11 cellular contexts compared by ENCODE assay signal in genomic region chr3:169390741-169391300, GRCh38.
DNase-seq lines count a peak whose midpoint lies in the region; ATAC-seq and TF ChIP-seq lines count a peak whose summit lies in the region.
"Had no signal": no experiment of that assay in that cellular context is flagged by ENCODE, and none has a peak within 500 bp of the region (broad histone marks: within the 10 kb centered on the region; RNA-seq: fewer than 3 reads in every experiment).

No MANE protein-coding gene starts in this region.

- ATAC-seq in left ventricle myocardium superior (no peak), GM21737 (IDR thresholded peaks at IDR 0.05; ENCODE audit: unreplicated experiment) (no peak)

- 26% methylated on average over 4 of the region's 4 CpGs for WGBS in prostate gland
- WGBS in suprapubic skin: 41% methylated on average over 4 of the region's 4 CpGs

- H3K4me1 ChIP-seq in cardiac muscle cell (ENCODE audit: low read depth) (peaks cover 10% of the 10 kb centered on the region), prostate gland (replicated peaks) (no peaks in the 10 kb centered on the region), suprapubic skin (peaks cover 7% of the 10 kb centered on the region)
- H3K4me1 ChIP-seq: testis had no signal

- no peaks in the 10 kb centered on the region for H3K36me3 ChIP-seq in cardiac muscle cell
- H3K36me3 ChIP-seq in prostate gland: no peaks in the 10 kb centered on the region
- no peaks in the 10 kb centered on the region for H3K36me3 ChIP-seq in suprapubic skin

- H3K9me3 ChIP-seq in cardiac muscle cell (ENCODE audit: low read depth): no peaks in the 10 kb centered on the region
- no peaks in the 10 kb centered on the region for H3K9me3 ChIP-seq in prostate gland
- H3K9me3 ChIP-seq in suprapubic skin: no peaks in the 10 kb centered on the region
- H3K9me3 ChIP-seq: testis had no signal

- H3K27me3 ChIP-seq in cardiac muscle cell (no peaks in the 10 kb centered on the region), prostate gland (replicated peaks; ENCODE audit: insufficient read depth) (no peaks in the 10 kb centered on the region), dorsolateral prefrontal cortex (peaks cover 0 to 16% (median 0%) of the 10 kb centered on the region in 45 donors), suprapubic skin (peaks cover 3% of the 10 kb centered on the region)
- H3K27me3 ChIP-seq: testis had no signal

- H3K4me3 ChIP-seq in cardiac muscle cell (no peak overlapping the region), prostate gland (no peak overlapping the region), dorsolateral prefrontal cortex (no peak overlapping the region), suprapubic skin (no peak overlapping the region)
- H3K4me3 ChIP-seq: testis had no signal

- intact Hi-C loops in left ventricle myocardium superior (cut with micrococcal nuclease) (no loop called here), prostate gland (cut with DNase I) (no loop called here), dorsolateral prefrontal cortex (cut with DNase I) (no loop called here)

- DNase-seq in cardiac muscle cell (ENCODE audit: low read depth in 1 of 2, low spot score in 1 of 2) (peak; percentile 17 to 73), left ventricle myocardium superior (no peak), astrocyte of the hippocampus (ENCODE audit: low read depth, low spot score) (peak; percentile 11), left kidney (ENCODE audit: low read depth, low spot score) (peak; percentile 21), prostate gland (ENCODE audit: low spot score) (no peak), dorsolateral prefrontal cortex (no peak), suprapubic skin (ENCODE audit: low spot score in 2 of 2) (no peak)
- DNase-seq: activated CD4-positive, alpha-beta T cell treated with anti-CD3 and anti-CD28 coated beads, Interleukin-2, amount 50 U/mL, for 48 hours; activated effector memory CD4-positive, alpha-beta T cell treated with Interleukin-2 at 50 U/mL for 16 hours; testis had no signal

- no peak for TF ChIP-seq EP300 in suprapubic skin (IDR thresholded peaks at IDR 0.05)

- H3K27ac ChIP-seq in cardiac muscle cell (peak overlapping the region; percentile 40), prostate gland (no peak overlapping the region), dorsolateral prefrontal cortex (no peak overlapping the region), suprapubic skin (no peak overlapping the region)
- H3K27ac ChIP-seq: testis had no signal

- TF ChIP-seq CTCF in cardiac muscle cell (IDR thresholded peaks at IDR 0.05; ENCODE audit: low read depth, low read length) (peak; percentile 42), prostate gland (IDR thresholded peaks at IDR 0.05) (peak in 1 of 4 experiments; percentile 47), dorsolateral prefrontal cortex (IDR thresholded peaks at IDR 0.05 in 54 of 56, conservative IDR thresholded peaks at IDR 0.05 in 2 of 56; ENCODE audit: low read depth in 1 of 56, partially characterized antibody in 56 of 56) (no peak), suprapubic skin (IDR thresholded peaks at IDR 0.05) (no peak)

- TF ChIP-seq POLR2A in prostate gland (IDR thresholded peaks at IDR 0.05): no peak
- no peak for TF ChIP-seq POLR2A in suprapubic skin (IDR thresholded peaks at IDR 0.05)

Comparison
In these comparisons a context has a peak if more than half of its experiments do, and no peak if none do; other contexts are left out.
1. DNase-seq: peak in cardiac muscle cell (2 of 2), astrocyte of the hippocampus (single experiment) and left kidney (single experiment); none in left ventricle myocardium superior (single experiment), prostate gland (single experiment), dorsolateral prefrontal cortex (0 of 10) and suprapubic skin (0 of 2).